14 cellular contexts compared by ENCODE assay signal in genomic region chr17:697682-698081, GRCh38. TPM values are rescaled to one million over a fixed set of nuclear protein-coding genes. Genes with fewer than 3 reads are reported as not detected.
A peak's percentile ranks its signal among the peaks of the same experiment; 100 is the strongest.
DNase-seq lines count a peak whose midpoint lies in the region; ATAC-seq and TF ChIP-seq lines count a peak whose summit lies in the region.
"Had no signal": no experiment of that assay in that cellular context is flagged by ENCODE, and none has a peak within 500 bp of the region (broad histone marks: within the 10 kb centered on the region; RNA-seq: fewer than 3 reads in every experiment).

No MANE protein-coding gene starts in this region.

- no peak overlapping the region for H2BK12ac ChIP-seq in mesenchymal stem cell (ENCODE audit: low read length in 2 of 2)

- H3K27me3 ChIP-seq in IMR-90 (ENCODE audit: control insufficient read depth, insufficient read depth, low read length) = no peaks in the 10 kb centered on the region
- no peaks in the 10 kb centered on the region for H3K27me3 ChIP-seq in SJSA1 (replicated peaks)
- no peaks in the 10 kb centered on the region for H3K27me3 ChIP-seq in mesenchymal stem cell (ENCODE audit: control insufficient read depth in 1 of 2, insufficient read depth in 1 of 2, low read length in 2 of 2)

- POLR2A ChIA-PET in IMR-90 (lab: Charles Lee; ENCODE audit: unreplicated experiment) = no interaction called here
- POLR2A ChIA-PET in naive thymus-derived CD8-positive, alpha-beta T cell (lab: Charles Lee) = interaction anchor here (2.0 kb wide), 1 partner anchor 285 kb away, joined by 5 read pairs; no protein-coding TSS in a partner anchor

- H3K9me3 ChIP-seq in IMR-90 (ENCODE audit: control insufficient read depth, insufficient read depth, low read length) (no peaks in the 10 kb centered on the region), SJSA1 (replicated peaks) (no peaks in the 10 kb centered on the region), mesenchymal stem cell (ENCODE audit: control insufficient read depth, low read length) (no peaks in the 10 kb centered on the region)

- H2AK9ac ChIP-seq in IMR-90 (replicated peaks; ENCODE audit: low read depth, low read length, poor library complexity) = no peak overlapping the region

- 100% methylated on average over 1 of the region's 8 CpGs; no CpG with 5 or more reads in 1 of the 2 experiments for WGBS in IMR-90 (ENCODE audit: extremely low coverage in 2 of 2, insufficient read length in 1 of 2), 2 experiments
- WGBS in mesenchymal stem cell = 95% methylated on average over 7 of the region's 8 CpGs

- H3K23ac ChIP-seq in IMR-90 (ENCODE audit: low read depth, low read length) (no peak overlapping the region), mesenchymal stem cell (ENCODE audit: low read length in 2 of 2) (no peak overlapping the region)

- H3K4me3 ChIP-seq in IMR-90 (ENCODE audit: insufficient read depth, low read depth, low read length) = no peak overlapping the region
- no peak overlapping the region for H3K4me3 ChIP-seq in SJSA1
- H3K4me3 ChIP-seq in mesenchymal stem cell (ENCODE audit: insufficient read depth in 1 of 2, low read depth in 1 of 2, low read length in 2 of 2) = no peak overlapping the region

- peak overlapping the region; percentile 13 for H4K91ac ChIP-seq in IMR-90 (ENCODE audit: insufficient read depth, low read depth, low read length)
- H4K91ac ChIP-seq in mesenchymal stem cell (ENCODE audit: low read length) = no peak overlapping the region

- H3K4me2 ChIP-seq in IMR-90 (ENCODE audit: low read depth, low read length) = no peak overlapping the region
- no peak overlapping the region for H3K4me2 ChIP-seq in mesenchymal stem cell (ENCODE audit: low read length, poor library complexity, severe bottlenecking)

- H3K56ac ChIP-seq in IMR-90 (ENCODE audit: extremely low read depth, insufficient read depth, low read length) = no peak overlapping the region

- no peak for TF ChIP-seq POLR2A in IMR-90 (IDR thresholded peaks at IDR 0.05; ENCODE audit: low read depth, low read length)

- no peak for ATAC-seq in IMR-90 (ENCODE audit: low read depth)
- ATAC-seq in naive thymus-derived CD8-positive, alpha-beta T cell = no peak
- no peak for ATAC-seq in GM18502 (IDR thresholded peaks at IDR 0.05; ENCODE audit: poor library complexity, unreplicated experiment)

- in situ Hi-C loops in IMR-90 (cut with MboI; ENCODE audit: low sequenced_read_pairs) = no loop called here

- dilution Hi-C loops in IMR-90 (cut with HindIII; ENCODE audit: low sequenced_read_pairs, unreplicated experiment) = no loop called here

- H3K14ac ChIP-seq in IMR-90 (replicated peaks; ENCODE audit: low read depth, low read length) = 0 out of 2 replicates have a peak overlapping the region, but pooled peaks have one; percentile 7
- no peak overlapping the region for H3K14ac ChIP-seq in mesenchymal stem cell (ENCODE audit: low read length in 2 of 2)

- TF ChIP-seq CTCF in IMR-90 (conservative IDR thresholded peaks at IDR 0.05; ENCODE audit: low read depth, low read length) = no peak
- TF ChIP-seq CTCF in nephron progenitor cell (IDR thresholded peaks at IDR 0.05) = no peak

- peaks cover 21 to 44% of the 10 kb centered on the region in 2 experiments for H3K79me1 ChIP-seq in IMR-90 (ENCODE audit: low read depth in 1 of 2, low read length in 2 of 2)
- H3K79me1 ChIP-seq in mesenchymal stem cell (replicated peaks; ENCODE audit: low read length, poor library complexity, severe bottlenecking) = peaks cover 18% of the 10 kb centered on the region

- no peak overlapping the region; the same call in 1 of the 2 replicates for H4K5ac ChIP-seq in IMR-90 (ENCODE audit: low read depth, low read length)

- no peak for DNase-seq in IMR-90
- DNase-seq in SJSA1 (ENCODE audit: low read depth in 1 of 2, low spot score in 2 of 2) = no peak
- no peak for DNase-seq in mesenchymal stem cell
- no peak for DNase-seq in naive thymus-derived CD8-positive, alpha-beta T cell
- no peak for DNase-seq in OCI-M2 (lab: John Stamatoyannopoulos, UW; ENCODE audit: unreplicated experiment)
- no peak for DNase-seq in nephron progenitor cell
- DNase-seq: ACHN; CD4-positive, alpha-beta T cell; DMS153; DMS79; GDM1; H9 had no signal

- H2BK5ac ChIP-seq in IMR-90 (ENCODE audit: low read depth, low read length, poor library complexity, severe bottlenecking) = peak overlapping the region; percentile 2
- H2BK5ac ChIP-seq in mesenchymal stem cell (ENCODE audit: low read depth, low read length, poor library complexity, severe bottlenecking) = no peak overlapping the region

- no peak overlapping the region for H3K4me3 Mint-ChIP-seq in naive thymus-derived CD8-positive, alpha-beta T cell
- no peak overlapping the region for H3K4me3 Mint-ChIP-seq in nephron progenitor cell
- H3K4me3 Mint-ChIP-seq: CD4-positive, alpha-beta T cell; H9 had no signal

- H2AFZ ChIP-seq in IMR-90 (replicated peaks; ENCODE audit: low read length, poor library complexity) = no peak overlapping the region
- H2AFZ ChIP-seq in mesenchymal stem cell (ENCODE audit: low read depth, low read length) = no peak overlapping the region

- peaks cover 0 to 3% (median under 1%) of the 10 kb centered on the region in 4 donors for H3K4me1 Mint-ChIP-seq in naive thymus-derived CD8-positive, alpha-beta T cell
- H3K4me1 Mint-ChIP-seq in nephron progenitor cell = peaks cover 14% of the 10 kb centered on the region
- H3K4me1 Mint-ChIP-seq: H9 had no signal

- peaks cover 9% of the 10 kb centered on the region for H4K20me1 ChIP-seq in IMR-90 (ENCODE audit: insufficient read depth, low read length)

- CTCF ChIA-PET in IMR-90 (lab: Yijun Ruan, JAX) = interaction anchor here (0.8 to 1.7 kb wide), 3 partner anchors 32 to 285 kb away, joined by 3 to 6 read pairs (median 4); no protein-coding TSS in a partner anchor

- peaks cover 19% of the 10 kb centered on the region for H3K36me3 ChIP-seq in IMR-90 (ENCODE audit: control insufficient read depth, insufficient read depth, low read length)
- H3K36me3 ChIP-seq in SJSA1 = peaks cover 46% of the 10 kb centered on the region
- H3K36me3 ChIP-seq in mesenchymal stem cell (ENCODE audit: control insufficient read depth in 1 of 2, insufficient read depth in 2 of 2, low read depth in 1 of 2, low read length in 2 of 2) = peaks cover 16 to 58% of the 10 kb centered on the region in 2 experiments

- H3K9me3 Mint-ChIP-seq in naive thymus-derived CD8-positive, alpha-beta T cell = no peaks in the 10 kb centered on the region
- no peaks in the 10 kb centered on the region for H3K9me3 Mint-ChIP-seq in nephron progenitor cell
- H3K9me3 Mint-ChIP-seq: CD4-positive, alpha-beta T cell; H9 had no signal

- H3K36me3 Mint-ChIP-seq in naive thymus-derived CD8-positive, alpha-beta T cell = peaks cover 0 to 55% (median 12%) of the 10 kb centered on the region in 3 donors
- peaks cover 21% of the 10 kb centered on the region for H3K36me3 Mint-ChIP-seq in nephron progenitor cell (ENCODE audit: low read depth)

- H4K8ac ChIP-seq in IMR-90 (ENCODE audit: low read depth in 2 of 2, low read length in 2 of 2) (0 out of 4 replicates have a peak overlapping the region, but pooled peaks of 1 of the 2 experiments have one; percentile 14), mesenchymal stem cell (ENCODE audit: low read length) (no peak overlapping the region)

- H3K18ac ChIP-seq in IMR-90 (ENCODE audit: low read depth, low read length) = no peak overlapping the region; the same call in 1 of the 2 replicates
- no peak overlapping the region for H3K18ac ChIP-seq in mesenchymal stem cell (ENCODE audit: low read depth in 1 of 2, low read length in 2 of 2)

- no peak overlapping the region for H3K27ac Mint-ChIP-seq in naive thymus-derived CD8-positive, alpha-beta T cell
- no peak overlapping the region for H3K27ac Mint-ChIP-seq in nephron progenitor cell
- H3K27ac Mint-ChIP-seq: CD4-positive, alpha-beta T cell had no signal

- no peak for TF ChIP-seq RAD21 in IMR-90 (IDR thresholded peaks at IDR 0.05; ENCODE audit: low read length)

- H2AK5ac ChIP-seq in IMR-90 (ENCODE audit: low read depth, low read length) = peak overlapping the region; percentile 49
- peak overlapping the region; percentile 49 for H2AK5ac ChIP-seq in mesenchymal stem cell (ENCODE audit: low read length, severe bottlenecking)

- no peak overlapping the region for H2BK120ac ChIP-seq in IMR-90 (ENCODE audit: low read depth, low read length)
- H2BK120ac ChIP-seq in mesenchymal stem cell (ENCODE audit: low read depth, low read length) = no peak overlapping the region

- H3K9ac ChIP-seq in IMR-90 (ENCODE audit: low read depth, low read length) = no peak overlapping the region
- H3K9ac ChIP-seq in mesenchymal stem cell (ENCODE audit: low read length) = no peak overlapping the region

- no peak overlapping the region for H2BK20ac ChIP-seq in IMR-90 (ENCODE audit: low read depth, low read length)

- intact Hi-C loops in IMR-90 (cut with micrococcal nuclease) = no loop called here

- H3K27ac ChIP-seq in IMR-90 (ENCODE audit: insufficient read depth, low read length) (no peak overlapping the region), SJSA1 (peak overlapping the region; percentile 73), mesenchymal stem cell (ENCODE audit: low read length, poor library complexity, severe bottlenecking) (no peak overlapping the region)
- H3K27ac ChIP-seq: C4-2B had no signal

- H3K9me1 ChIP-seq in IMR-90 (ENCODE audit: insufficient read depth, low read length) = peaks cover 11% of the 10 kb centered on the region

- H3K27me3 Mint-ChIP-seq in naive thymus-derived CD8-positive, alpha-beta T cell = no peaks in the 10 kb centered on the region
- no peaks in the 10 kb centered on the region for H3K27me3 Mint-ChIP-seq in nephron progenitor cell (ENCODE audit: low read depth, poor library complexity)
- H3K27me3 Mint-ChIP-seq: CD4-positive, alpha-beta T cell had no signal

- H3K4me1 ChIP-seq in IMR-90 (ENCODE audit: control insufficient read depth, insufficient read depth, low read length) (peaks cover 16% of the 10 kb centered on the region), SJSA1 (replicated peaks) (peaks cover 50% of the 10 kb centered on the region), mesenchymal stem cell (ENCODE audit: control insufficient read depth, insufficient read depth, low read depth, low read length) (peaks cover 10% of the 10 kb centered on the region)

- H2BK15ac ChIP-seq in IMR-90 (ENCODE audit: low read depth, low read length) (0 out of 3 replicates have a peak overlapping the region, but pooled peaks have one; percentile 42), mesenchymal stem cell (ENCODE audit: low read depth, poor library complexity, severe bottlenecking) (no peak overlapping the region)

- H3K4ac ChIP-seq in IMR-90 (ENCODE audit: low read depth, low read length) (peak overlapping the region; percentile 54; the same call in 1 of the 2 replicates), mesenchymal stem cell (ENCODE audit: low read depth in 1 of 2, low read length in 2 of 2) (no peak overlapping the region)

- BruUV-seq in IMR-90 (replicated peaks; lab: Mats Ljungman, UMichigan) = no TSS peak

RNA-seq across cellular contexts. Expression of gene VPS53, which starts 17.0 kb away (rescaled TPM):
- 31.0 and 32.8 TPM in 2 replicates for total RNA-seq in IMR-90 (2012; rRNA removed)
- 19.3 and 23.4 TPM in 2 replicates for polyA plus RNA-seq in IMR-90 (2012; rRNA removed)
- 6.8 and 8.5 TPM in 2 replicates for polyA plus RNA-seq in IMR-90 (2012; cell fraction: cytosol; rRNA removed)
- polyA plus RNA-seq in IMR-90 (2012; cell fraction: nucleus; rRNA removed; ENCODE audit: low replicate concordance) = 14.4 and 19.3 TPM in 2 replicates
- 7.0 and 12.9 TPM in 2 replicates for total RNA-seq in SJSA1 (2014; rRNA removed; shearing (Covaris generic))
- 19.2 TPM for polyA plus RNA-seq in mesenchymal stem cell (2013, experiment 1 of 2)
- 19.3 TPM for polyA plus RNA-seq in mesenchymal stem cell (2013, experiment 2 of 2)
- 10 to 100 TPM; 76.7 to 90.1 TPM for total RNA-seq in naive thymus-derived CD8-positive, alpha-beta T cell
- polyA plus RNA-seq in naive thymus-derived CD8-positive, alpha-beta T cell = 1 to 10 TPM; 5.0 to 9.4 (median 8.1) TPM

RNA-seq across cellular contexts. Expression of gene TLCD3A, which starts 34.7 kb away (rescaled TPM):
- total RNA-seq in IMR-90 (2012; rRNA removed) = 14.4 and 15.2 TPM in 2 replicates
- polyA plus RNA-seq in IMR-90 (2012; rRNA removed) = 33.3 and 35.0 TPM in 2 replicates
- polyA plus RNA-seq in IMR-90 (2012; cell fraction: cytosol; rRNA removed) = 23.3 and 36.1 TPM in 2 replicates
- 19.6 and 20.6 TPM in 2 replicates for polyA plus RNA-seq in IMR-90 (2012; cell fraction: nucleus; rRNA removed; ENCODE audit: low replicate concordance)
- 10.9 and 11.8 TPM in 2 replicates for total RNA-seq in SJSA1 (2014; rRNA removed; shearing (Covaris generic))
- 29.2 TPM for polyA plus RNA-seq in mesenchymal stem cell (2013, experiment 1 of 2)
- polyA plus RNA-seq in mesenchymal stem cell (2013, experiment 2 of 2) = 30.4 TPM
- 1 to 10 TPM; 2.1 to 3.8 TPM for total RNA-seq in naive thymus-derived CD8-positive, alpha-beta T cell
- 1 to 10 TPM in 2 of 3 donors, under 1 TPM in 1; 0.98 to 2.0 (median 1.2) TPM for polyA plus RNA-seq in naive thymus-derived CD8-positive, alpha-beta T cell

RNA-seq across cellular contexts. Expression of gene GEMIN4, which starts 54.4 kb away (rescaled TPM):
- 13.9 and 16.5 TPM in 2 replicates for total RNA-seq in IMR-90 (2012; rRNA removed)
- 18.3 and 20.4 TPM in 2 replicates for polyA plus RNA-seq in IMR-90 (2012; rRNA removed)
- 13.6 and 16.5 TPM in 2 replicates for polyA plus RNA-seq in IMR-90 (2012; cell fraction: cytosol; rRNA removed)
- polyA plus RNA-seq in IMR-90 (2012; cell fraction: nucleus; rRNA removed; ENCODE audit: low replicate concordance) = 29.9 and 42.3 TPM in 2 replicates
- total RNA-seq in SJSA1 (2014; rRNA removed; shearing (Covaris generic)) = 2.4 and 8.8 TPM in 2 replicates
- 6.4 TPM for polyA plus RNA-seq in mesenchymal stem cell (2013, experiment 1 of 2)
- 6.6 TPM for polyA plus RNA-seq in mesenchymal stem cell (2013, experiment 2 of 2)
- total RNA-seq in naive thymus-derived CD8-positive, alpha-beta T cell = 10 to 100 TPM; 37.8 to 41.0 TPM
- 10 to 100 TPM; 16.6 to 35.1 (median 21.2) TPM for polyA plus RNA-seq in naive thymus-derived CD8-positive, alpha-beta T cell
